Comparison of ENCODE assay signal across 3 cellular contexts in the genomic region with DNA sequence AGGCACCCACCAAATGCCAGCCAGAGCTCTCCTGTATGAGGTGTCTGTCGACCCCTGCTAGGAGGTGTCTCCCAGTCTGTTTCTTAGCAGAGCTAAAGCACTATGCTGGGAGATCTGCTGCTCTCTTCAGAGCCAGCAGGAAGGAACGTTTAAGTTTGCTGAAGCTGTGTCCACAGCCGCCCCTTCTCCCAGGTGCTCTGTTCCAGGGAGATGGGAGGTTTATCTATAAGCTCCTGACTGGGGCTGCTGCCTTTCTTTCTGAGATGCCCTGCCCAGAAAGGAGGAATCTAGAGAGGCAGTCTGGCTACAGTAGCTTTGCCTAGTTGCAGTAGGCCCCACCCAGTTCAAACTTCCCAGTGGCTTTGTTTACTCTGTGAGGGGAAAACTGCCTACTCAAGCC.
DNase-seq lines count a peak whose midpoint lies in the region; ATAC-seq, FAIRE-seq and TF ChIP-seq lines count a peak whose summit lies in the region.
"Not testable (repeated sequence)": the region's sequence is repeated elsewhere in the genome, so short reads cannot be mapped to it uniquely, and the experiment has no call there.

No MANE protein-coding gene starts in this region.

- not testable (repeated sequence) for H2BK12ac ChIP-seq in neuronal stem cell (ENCODE audit: low read length)

- H2AK5ac ChIP-seq in neuronal stem cell (ENCODE audit: low read depth, low read length): not testable (repeated sequence)

- not testable (repeated sequence) for H4K20me1 ChIP-seq in HepG2 (ENCODE audit: insufficient read depth, low read length)

- POLR2A ChIA-PET in HepG2 (lab: Yijun Ruan, JAX): not testable (repeated sequence)

- H3K23ac ChIP-seq in neuronal stem cell (ENCODE audit: low read depth, low read length, poor library complexity): not testable (repeated sequence)

- DNase-seq in Right ventricle myocardium inferior (ENCODE audit: missing footprints): peak; percentile 7
- not testable (repeated sequence) for DNase-seq in HepG2 (ENCODE audit: low spot score); neuronal stem cell (ENCODE audit: low spot score)

- H2AFZ ChIP-seq in HepG2 (ENCODE audit: low read length) (peak overlapping the region; percentile 32), neuronal stem cell (ENCODE audit: low read length) (peak overlapping the region; percentile 6)

- not testable (repeated sequence) for TF ChIP-seq POLR2A in HepG2 (IDR thresholded peaks at IDR 0.05; ENCODE audit: insufficient read depth in 1 of 2, low read depth in 2 of 2, low read length in 2 of 2)

- TF ChIP-seq EP300 in HepG2 (IDR thresholded peaks at IDR 0.05; ENCODE audit: low read depth in 2 of 2, low read length in 2 of 2); HepG2 (CRISPR knock-in tag; IDR thresholded peaks at IDR 0.05; ENCODE audit: borderline replicate concordance): not testable (repeated sequence)

- not testable (repeated sequence) for H3K14ac ChIP-seq in neuronal stem cell (ENCODE audit: low read length)

- H3K79me1 ChIP-seq in neuronal stem cell (ENCODE audit: low read depth, low read length): not testable (repeated sequence)

- BruUV-seq in HepG2 (replicated peaks; lab: Mats Ljungman, UMichigan): not testable (repeated sequence)

- H3K79me2 ChIP-seq in HepG2 (ENCODE audit: insufficient read depth, low read length): not testable (repeated sequence)

- FAIRE-seq in HepG2 (lab: Jason Lieb, UNC): not testable (repeated sequence)

- H2BK120ac ChIP-seq in neuronal stem cell (ENCODE audit: low read depth, low read length): not testable (repeated sequence)

- not testable (repeated sequence) for H2BK15ac ChIP-seq in neuronal stem cell (ENCODE audit: low read length)

- not testable (repeated sequence) for H3K27ac ChIP-seq in HepG2 (ENCODE audit: extremely low read length, insufficient read depth, low read length); neuronal stem cell (replicated peaks; ENCODE audit: low read length)

- H3K36me3 ChIP-seq in HepG2 (replicated peaks in 1 of 2; ENCODE audit: control insufficient read depth in 1 of 2, insufficient read depth in 2 of 2, low read length in 2 of 2); neuronal stem cell (replicated peaks in 1 of 2; ENCODE audit: control insufficient read depth in 2 of 2, insufficient read depth in 2 of 2, low read length in 2 of 2): not testable (repeated sequence)

- not testable (repeated sequence) for H3K9ac ChIP-seq in HepG2 (ENCODE audit: insufficient read depth, low read depth, low read length); neuronal stem cell (ENCODE audit: low read depth, low read length, poor library complexity)

- ATAC-seq in Right ventricle myocardium inferior, HepG2: not testable (repeated sequence)

- in situ Hi-C loops in HepG2 (cut with HindIII; ENCODE audit: extremely low pct_ligation_motif_present, low pct_unique_long_range_greater_than_20kb): not testable (repeated sequence)

- not testable (repeated sequence) for TF ChIP-seq CTCF in HepG2 (CRISPR knock-in tag; IDR thresholded peaks at IDR 0.05)

- not testable (repeated sequence) for H4K91ac ChIP-seq in neuronal stem cell (ENCODE audit: low read depth, low read length, poor library complexity)

- 7% methylated on average over 3 of the region's 3 CpGs for WGBS in HepG2 (ENCODE audit: low lambda C conversion rate)
- WGBS in neuronal stem cell (ENCODE audit: extremely low coverage in 2 of 2, insufficient read length in 2 of 2, insufficient replicate concordance in 1 of 2), 2 donors: no CpG with 5 or more reads among the region's 3 CpGs

- H2BK5ac ChIP-seq in neuronal stem cell (ENCODE audit: low read length): not testable (repeated sequence)

- H3K27me3 ChIP-seq in HepG2 (ENCODE audit: control insufficient read depth in 1 of 2, insufficient read depth in 2 of 2, low read length in 2 of 2); neuronal stem cell (ENCODE audit: control insufficient read depth in 3 of 3, insufficient read depth in 3 of 3, low read depth in 1 of 3, low read length in 3 of 3): not testable (repeated sequence)

- H3K4me2 ChIP-seq in HepG2 (ENCODE audit: low read depth, low read length): peak overlapping the region; percentile 49
- H3K4me2 ChIP-seq in neuronal stem cell (ENCODE audit: insufficient read depth, low read length, poor library complexity, severe bottlenecking): not testable (repeated sequence)

- H3K18ac ChIP-seq in neuronal stem cell (ENCODE audit: low read length): not testable (repeated sequence)

- not testable (repeated sequence) for H3K4ac ChIP-seq in neuronal stem cell (ENCODE audit: low read length)

- peaks cover 16% of the 10 kb centered on the region; the same call in 1 of the 2 replicates for H3K9me3 ChIP-seq in HepG2 (ENCODE audit: low read length)
- H3K9me3 ChIP-seq in neuronal stem cell (replicated peaks in 1 of 2; ENCODE audit: control insufficient read depth in 2 of 2, insufficient read depth in 1 of 2, low read depth in 1 of 2, low read length in 2 of 2): not testable (repeated sequence)

- H4K8ac ChIP-seq in neuronal stem cell (ENCODE audit: low read depth, low read length): not testable (repeated sequence)

- peak overlapping the region in 1 of 3 experiments; percentile 6; a peak in 1 of 6 replicates for H3K4me3 ChIP-seq in HepG2 (replicated peaks in 1 of 3; ENCODE audit: insufficient read depth in 1 of 3, low read depth in 2 of 3, low read length in 3 of 3)
- H3K4me3 ChIP-seq in neuronal stem cell (ENCODE audit: low read length in 2 of 2): not testable (repeated sequence)

- TF ChIP-seq RAD21 in HepG2 (CRISPR knock-in tag; IDR thresholded peaks at IDR 0.05): not testable (repeated sequence)

- peaks cover 40% of the 10 kb centered on the region for H3K4me1 ChIP-seq in HepG2 (ENCODE audit: insufficient read depth, low read length)
- not testable (repeated sequence) for H3K4me1 ChIP-seq in neuronal stem cell (ENCODE audit: control insufficient read depth in 2 of 2, insufficient read depth in 1 of 2, low read depth in 1 of 2, low read length in 2 of 2)

- CTCF ChIA-PET in HepG2 (lab: Yijun Ruan, JAX; ENCODE audit: low intra/inter-chr PET ratio, low total read pairs): not testable (repeated sequence)

- intact Hi-C loops in Right ventricle myocardium inferior (cut with DNase I); HepG2 (cut with micrococcal nuclease; ENCODE audit: unreplicated experiment): not testable (repeated sequence)

TF ChIP-seq in HepG2, 621 proteins besides CTCF, POLR2A, EP300 and RAD21:
- TF ChIP-seq ZNF644 (CRISPR knock-in tag; IDR thresholded peaks at IDR 0.05; ENCODE audit: low read depth): 0 out of 2 replicates have a peak, but pooled peaks have one; percentile 35
- TF ChIP-seq FOXA3 (CRISPR knock-in tag; IDR thresholded peaks at IDR 0.05): 0 out of 2 replicates have a peak, but pooled peaks have one; percentile 22
- peak; percentile 95; the same call in 1 of the 2 replicates for TF ChIP-seq ZNF17 (CRISPR knock-in tag; IDR thresholded peaks at IDR 0.05)
